ENCODE assay signal across 13 cellular contexts in the genomic region with DNA sequence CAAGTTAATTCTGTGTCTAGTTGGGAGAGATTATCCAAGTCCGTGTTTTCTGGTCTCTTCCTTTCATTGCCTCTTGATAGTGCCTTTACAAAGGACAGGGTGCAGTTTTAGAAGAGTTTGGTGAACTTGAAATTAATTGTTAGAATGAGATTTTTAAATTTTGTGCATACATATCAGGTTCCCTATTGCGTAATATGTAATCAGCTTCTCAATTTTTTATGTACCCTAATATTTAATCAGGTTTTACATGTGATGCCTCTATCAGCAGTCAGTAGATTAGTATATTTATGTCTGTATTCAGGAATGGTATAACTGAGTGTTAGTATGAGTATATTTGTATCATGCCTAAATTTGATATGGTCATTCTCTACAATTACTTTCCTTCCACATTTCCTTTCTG.
"Had no signal": no experiment of that assay in that cellular context is flagged by ENCODE, and none has a peak within 500 bp of the region (broad histone marks: within the 10 kb centered on the region; RNA-seq: fewer than 3 reads in every experiment).

No MANE protein-coding gene starts in this region.

- H3K27ac Mint-ChIP-seq: activated CD4-positive, alpha-beta T cell treated with anti-CD3 and anti-CD28 coated beads, Interleukin-2, amount 10 ng/mL, durations not matched to agents 7 days and 5 days; activated naive CD4-positive, alpha-beta T cell treated with anti-CD3 and anti-CD28 coated beads, Interleukin-2, amount 10 ng/mL, durations not matched to agents 7 days and 5 days had no signal

- H3K4me3 Mint-ChIP-seq: activated CD4-positive, alpha-beta T cell treated with anti-CD3 and anti-CD28 coated beads, Interleukin-2, amount 10 ng/mL, durations not matched to agents 7 days and 5 days; activated naive CD4-positive, alpha-beta T cell treated with anti-CD3 and anti-CD28 coated beads, Interleukin-2, amount 10 ng/mL, durations not matched to agents 7 days and 5 days; natural killer cell had no signal

- ATAC-seq: esophagus mucosa, left lobe of liver, natural killer cell had no signal

- DNase-seq: activated CD4-positive, alpha-beta T cell treated with anti-CD3 and anti-CD28 coated beads, Interleukin-2, amount 10 ng/mL, durations not matched to agents 7 days and 5 days; activated CD8-positive, alpha-beta memory T cell treated with anti-CD3 and anti-CD28 coated beads for 24 hours; activated naive CD4-positive, alpha-beta T cell treated with anti-CD3 and anti-CD28 coated beads, Interleukin-2, amount 10 ng/mL, durations not matched to agents 7 days and 5 days; amniotic stem cell; hippocampal formation; natural killer cell; stimulated activated CD4-positive, alpha-beta T cell treated with anti-CD3 and anti-CD28 coated beads, Interleukin-15, amount 100 ng/mL, for 24 hours; stimulated activated CD4-positive, alpha-beta T cell treated with anti-CD3 and anti-CD28 coated beads, Interleukin-4, amount 100 ng/mL, for 1 hour; stimulated activated naive CD4-positive, alpha-beta T cell treated with Interleukin-2 at 50 U/mL for 16 hours; substantia nigra; uterus had no signal

- H3K9me3 Mint-ChIP-seq: activated CD4-positive, alpha-beta T cell treated with anti-CD3 and anti-CD28 coated beads, Interleukin-2, amount 10 ng/mL, durations not matched to agents 7 days and 5 days; activated naive CD4-positive, alpha-beta T cell treated with anti-CD3 and anti-CD28 coated beads, Interleukin-2, amount 10 ng/mL, durations not matched to agents 7 days and 5 days; natural killer cell had no signal

- H3K27me3 Mint-ChIP-seq: activated CD4-positive, alpha-beta T cell treated with anti-CD3 and anti-CD28 coated beads, Interleukin-2, amount 10 ng/mL, durations not matched to agents 7 days and 5 days; activated naive CD4-positive, alpha-beta T cell treated with anti-CD3 and anti-CD28 coated beads, Interleukin-2, amount 10 ng/mL, durations not matched to agents 7 days and 5 days had no signal
